ENCODE assay signal across 32 cellular contexts in the genomic region with DNA sequence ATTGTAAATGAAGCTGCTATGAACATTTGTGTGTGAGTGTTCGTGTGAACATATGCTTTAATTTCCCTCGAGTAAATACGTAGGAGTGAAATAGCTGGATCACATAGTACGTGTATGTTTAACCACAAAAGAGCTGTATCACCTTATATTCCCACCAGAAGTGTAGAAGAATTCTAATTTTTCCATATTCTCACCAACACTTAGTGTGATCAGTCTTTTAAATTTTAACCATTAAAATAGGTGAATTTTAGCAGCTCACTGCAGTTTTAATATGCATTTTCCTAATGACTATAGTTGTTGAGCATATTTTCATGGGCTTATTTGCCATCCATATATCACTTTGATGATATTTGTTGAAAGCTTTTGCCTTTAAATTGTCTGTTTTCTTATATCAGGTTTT.
"Had no signal": no experiment of that assay in that cellular context is flagged by ENCODE, and none has a peak within 500 bp of the region (broad histone marks: within the 10 kb centered on the region; RNA-seq: fewer than 3 reads in every experiment).

No MANE protein-coding gene starts in this region.

- FAIRE-seq: bronchial epithelial cell had no signal

- H3K27ac ChIP-seq: adrenal gland, ascending aorta, body of pancreas, brain microvascular endothelial cell, breast epithelium, cardiac muscle cell had no signal

- H3K4me3 ChIP-seq: adrenal gland, ascending aorta, body of pancreas, breast epithelium, cardiac muscle cell had no signal

- DNase-seq: activated effector memory CD4-positive, alpha-beta T cell treated with anti-CD3 and anti-CD28 coated beads, Interleukin-2, amount 50 U/mL, for 16 hours; activated effector memory CD4-positive, alpha-beta T cell treated with Interleukin-2 at 50 U/mL for 16 hours; activated gamma-delta T cell; activated gamma-delta T cell treated with Interleukin-2 at 50 U/mL for 16 hours; activated naive CD4-positive, alpha-beta T cell; activated naive CD4-positive, alpha-beta T cell treated with anti-CD3 and anti-CD28 coated beads for 36 hours; activated naive CD4-positive, alpha-beta T cell treated with anti-CD3 and anti-CD28 coated beads, Interleukin-2, amount 10 ng/mL, durations not matched to agents 7 days and 5 days; activated naive CD4-positive, alpha-beta T cell treated with anti-CD3 and anti-CD28 coated beads, Interleukin-2, amount 50 U/mL, for 16 hours; activated naive CD4-positive, alpha-beta T cell treated with Interleukin-2 at 50 U/mL for 16 hours; activated naive CD8-positive, alpha-beta T cell treated with anti-CD3 and anti-CD28 coated beads for 36 hours; activated naive CD8-positive, alpha-beta T cell treated with anti-CD3 and anti-CD28 coated beads, Interleukin-2, amount 10 ng/mL, durations not matched to agents 7 days and 5 days; activated naive CD8-positive, alpha-beta T cell treated with anti-CD3 and anti-CD28 coated beads, Interleukin-2, amount 50 U/mL, for 24 hours; activated T-cell treated with anti-CD3 and anti-CD28 coated beads, Interleukin-2, amount 50 U/mL, for 24 hours; activated T-cell treated with anti-CD3 and anti-CD28 coated beads, Interleukin-2, amount 50 U/mL, for 4 hours; activated T-cell treated with anti-CD3 and anti-CD28 coated beads, Interleukin-2, amount 50 U/mL, for 48 hours; activated T-cell treated with anti-CD3 and anti-CD28 coated beads, Interleukin-2, amount 50 U/mL, for 72 hours; amniotic stem cell; amygdala; anterior cingulate cortex; aorta; body of pancreas; brain microvascular endothelial cell; caudate nucleus; central memory CD4-positive, alpha-beta T cell; cerebellar nuclear complex had no signal

- H3K9me3 ChIP-seq: ascending aorta, body of pancreas, breast epithelium had no signal

- H3K36me3 ChIP-seq: adrenal gland, ascending aorta, brain microvascular endothelial cell, breast epithelium, cardiac muscle cell had no signal

- H3K4me1 ChIP-seq: adrenal gland, ascending aorta, body of pancreas, breast epithelium had no signal

- ATAC-seq: activated naive CD4-positive, alpha-beta T cell treated with anti-CD3 and anti-CD28 coated beads, Interleukin-2, amount 50 U/mL, for 72 hours; activated naive CD8-positive, alpha-beta T cell treated with anti-CD3 and anti-CD28 coated beads, Interleukin-2, amount 50 U/mL, for 24 hours; activated T-cell treated with anti-CD3 and anti-CD28 coated beads, Interleukin-2, amount 50 U/mL, for 4 hours; activated T-cell treated with anti-CD3 and anti-CD28 coated beads, Interleukin-2, amount 50 U/mL, for 72 hours; activated T-helper 17 cell treated with anti-CD3 and anti-CD28 coated beads, Interleukin-2, amount 50 U/mL, for 72 hours; body of pancreas had no signal

- H3K27me3 ChIP-seq: adrenal gland, ascending aorta, body of pancreas, brain microvascular endothelial cell, cardiac muscle cell had no signal
